In genomic region chr12:61694214-61694613, GRCh38 we compare ENCODE assay signal across 34 cellular contexts.
"Had no signal": no experiment of that assay in that cellular context is flagged by ENCODE, and none has a peak within 500 bp of the region (broad histone marks: within the 10 kb centered on the region; RNA-seq: fewer than 3 reads in every experiment).

No MANE protein-coding gene starts in this region.

- H3K27me3 ChIP-seq: adrenal gland, body of pancreas, esophagus muscularis mucosa, foreskin keratinocyte, gastrocnemius medialis had no signal

- DNase-seq: activated B cell treated with CpG ODN at 0.5 μM for 24 hours; activated CD4-positive, alpha-beta T cell treated with anti-CD3 and anti-CD28 coated beads for 48 hours; activated CD4-positive, alpha-beta T cell treated with anti-CD3 and anti-CD28 coated beads, Interleukin-2, amount 50 U/mL, for 1 hour; activated CD4-positive, alpha-beta T cell treated with anti-CD3 and anti-CD28 coated beads, Interleukin-2, amount 50 U/mL, for 48 hours; activated CD8-positive, alpha-beta memory T cell treated with anti-CD3 and anti-CD28 coated beads for 24 hours; activated CD8-positive, alpha-beta T cell treated with anti-CD3 and anti-CD28 coated beads for 36 hours; activated effector memory CD4-positive, alpha-beta T cell treated with Interleukin-2 at 50 U/mL for 16 hours; activated gamma-delta T cell treated with Interleukin-2 at 50 U/mL for 16 hours; activated naive CD4-positive, alpha-beta T cell treated with Interleukin-2 at 50 U/mL for 16 hours; activated naive CD8-positive, alpha-beta T cell treated with anti-CD3 and anti-CD28 coated beads for 36 hours; activated naive CD8-positive, alpha-beta T cell treated with anti-CD3 and anti-CD28 coated beads, Interleukin-2, amount 50 U/mL, for 24 hours; activated T-cell treated with anti-CD3 and anti-CD28 coated beads, Interleukin-2, amount 50 U/mL, for 4 hours; adrenal gland; amygdala; aorta; body of pancreas; caudate nucleus; cortex of kidney; dermis blood vessel endothelial cell; effector CD4-positive, alpha-beta T cell; effector memory CD8-positive, alpha-beta T cell; erythroblast; foreskin keratinocyte; gastrocnemius medialis; glutamatergic neuron; T-helper 1 cell; T-helper 17 cell; T1000; WERI-Rb-1 had no signal

- H3K27ac Mint-ChIP-seq: activated B cell treated with CpG ODN at 0.5 μM for 24 hours; activated CD8-positive, alpha-beta T cell treated with anti-CD3 and anti-CD28 coated beads for 36 hours; activated naive CD4-positive, alpha-beta T cell treated with anti-CD3 and anti-CD28 coated beads, Interleukin-2, amount 50 U/mL, for 24 hours; activated naive CD8-positive, alpha-beta T cell treated with anti-CD3 and anti-CD28 coated beads for 36 hours; activated naive CD8-positive, alpha-beta T cell treated with anti-CD3 and anti-CD28 coated beads, Interleukin-2, amount 50 U/mL, for 24 hours; activated T-helper 17 cell treated with anti-CD3 and anti-CD28 coated beads, Interleukin-2, amount 50 U/mL, for 72 hours; effector memory CD8-positive, alpha-beta T cell; T-helper 17 cell; T-helper 2 cell treated with Interferon-gamma antibody and Interleukin-4, amounts not matched to agents 5 μg/mL and 100 μg/mL, for 36 hours had no signal

- H3K36me3 Mint-ChIP-seq: activated naive CD4-positive, alpha-beta T cell treated with anti-CD3 and anti-CD28 coated beads, Interleukin-2, amount 50 U/mL, for 24 hours; activated naive CD8-positive, alpha-beta T cell treated with anti-CD3 and anti-CD28 coated beads for 36 hours had no signal

- ATAC-seq: activated CD4-positive, CD25-positive, alpha-beta regulatory T cell treated with anti-CD3 and anti-CD28 coated beads, Interleukin-2, amount 50 U/mL, for 24 hours; activated CD8-positive, alpha-beta T cell treated with anti-CD3 and anti-CD28 coated beads for 36 hours; activated naive CD8-positive, alpha-beta T cell treated with anti-CD3 and anti-CD28 coated beads, Interleukin-2, amount 50 U/mL, for 24 hours; activated T-cell treated with anti-CD3 and anti-CD28 coated beads, Interleukin-2, amount 50 U/mL, for 4 hours; activated T-helper 17 cell treated with anti-CD3 and anti-CD28 coated beads, Interleukin-2, amount 50 U/mL, for 72 hours; body of pancreas; effector memory CD8-positive, alpha-beta T cell; foreskin keratinocyte; gastrocnemius medialis; T-helper 17 cell had no signal

- H3K36me3 ChIP-seq: adrenal gland, esophagus muscularis mucosa, gastrocnemius medialis, WERI-Rb-1 had no signal

- H3K4me1 Mint-ChIP-seq: activated B cell treated with CpG ODN at 0.5 μM for 24 hours; activated naive CD4-positive, alpha-beta T cell treated with anti-CD3 and anti-CD28 coated beads, Interleukin-2, amount 50 U/mL, for 24 hours; activated naive CD8-positive, alpha-beta T cell treated with anti-CD3 and anti-CD28 coated beads for 36 hours; activated naive CD8-positive, alpha-beta T cell treated with anti-CD3 and anti-CD28 coated beads, Interleukin-2, amount 50 U/mL, for 24 hours; activated T-helper 17 cell treated with anti-CD3 and anti-CD28 coated beads, Interleukin-2, amount 50 U/mL, for 72 hours; T-helper 17 cell had no signal

- H3K9me3 Mint-ChIP-seq: activated naive CD4-positive, alpha-beta T cell treated with anti-CD3 and anti-CD28 coated beads, Interleukin-2, amount 50 U/mL, for 24 hours had no signal

- H3K27me3 Mint-ChIP-seq: activated B cell treated with CpG ODN at 0.5 μM for 24 hours; activated CD8-positive, alpha-beta T cell treated with anti-CD3 and anti-CD28 coated beads for 36 hours; activated naive CD4-positive, alpha-beta T cell treated with anti-CD3 and anti-CD28 coated beads, Interleukin-2, amount 50 U/mL, for 24 hours; activated naive CD8-positive, alpha-beta T cell treated with anti-CD3 and anti-CD28 coated beads for 36 hours; activated naive CD8-positive, alpha-beta T cell treated with anti-CD3 and anti-CD28 coated beads, Interleukin-2, amount 50 U/mL, for 24 hours; activated T-helper 17 cell treated with anti-CD3 and anti-CD28 coated beads, Interleukin-2, amount 50 U/mL, for 72 hours; effector memory CD8-positive, alpha-beta T cell; T-helper 17 cell had no signal

- H3K4me3 ChIP-seq: adrenal gland, body of pancreas, esophagus muscularis mucosa, gastrocnemius medialis had no signal

- H3K4me1 ChIP-seq: adrenal gland, body of pancreas, esophagus muscularis mucosa, foreskin keratinocyte, gastrocnemius medialis had no signal

- H3K27ac ChIP-seq: adrenal gland, body of pancreas, esophagus muscularis mucosa, foreskin keratinocyte, gastrocnemius medialis, WERI-Rb-1 had no signal

- H3K4me3 Mint-ChIP-seq: activated B cell treated with CpG ODN at 0.5 μM for 24 hours; activated CD8-positive, alpha-beta T cell treated with anti-CD3 and anti-CD28 coated beads for 36 hours; activated naive CD4-positive, alpha-beta T cell treated with anti-CD3 and anti-CD28 coated beads, Interleukin-2, amount 50 U/mL, for 24 hours; activated naive CD8-positive, alpha-beta T cell treated with anti-CD3 and anti-CD28 coated beads for 36 hours; activated naive CD8-positive, alpha-beta T cell treated with anti-CD3 and anti-CD28 coated beads, Interleukin-2, amount 50 U/mL, for 24 hours; activated T-cell treated with anti-CD3 and anti-CD28 coated beads, Interleukin-2, amount 50 U/mL, for 4 hours; activated T-helper 17 cell treated with anti-CD3 and anti-CD28 coated beads, Interleukin-2, amount 50 U/mL, for 72 hours; effector memory CD8-positive, alpha-beta T cell; T-helper 17 cell; T-helper 2 cell treated with Interferon-gamma antibody and Interleukin-4, amounts not matched to agents 5 μg/mL and 100 μg/mL, for 36 hours had no signal
